Comparison of ENCODE assay signal across 25 cellular contexts in genomic region chr13:79468819-79469218, GRCh38. TPM values are rescaled to one million over a fixed set of nuclear protein-coding genes. Genes with fewer than 3 reads are reported as not detected.
DNase-seq lines count a peak whose midpoint lies in the region; ATAC-seq and TF ChIP-seq lines count a peak whose summit lies in the region.
"Had no signal": no experiment of that assay in that cellular context is flagged by ENCODE, and none has a peak within 500 bp of the region (broad histone marks: within the 10 kb centered on the region; RNA-seq: fewer than 3 reads in every experiment).

No MANE protein-coding gene starts in this region.

- H3K27ac ChIP-seq in CD8-positive, alpha-beta T cell (ENCODE audit: low read depth, low read length), result no peak overlapping the region
- H3K27ac ChIP-seq: BLaER1, SJCRH30, stomach, upper lobe of left lung had no signal

- DNase-seq in activated CD8-positive, alpha-beta T cell treated with anti-CD3 and anti-CD28 coated beads for 36 hours, result no peak
- DNase-seq in activated CD8-positive, alpha-beta T cell treated with anti-CD3 and anti-CD28 coated beads, Interleukin-2, amount 10 ng/mL, durations not matched to agents 7 days and 5 days, result no peak
- no peak for DNase-seq in osteocyte (ENCODE audit: extremely low spot score, unreplicated experiment)
- no peak for DNase-seq in CD8-positive, alpha-beta T cell
- DNase-seq in activated gamma-delta T cell treated with Interleukin-2 at 50 U/mL for 16 hours, result no peak
- DNase-seq in Ammon's horn (ENCODE audit: low spot score), result no peak
- DNase-seq: activated CD4-positive, alpha-beta T cell treated with anti-CD3 and anti-CD28 coated beads, Interleukin-2, amount 50 U/mL, for 48 hours; activated T-cell treated with anti-CD3 and anti-CD28 coated beads, Interleukin-2, amount 50 U/mL, for 1 hour; effector memory CD8-positive, alpha-beta T cell; EL; NCI-H1436; NCI-H2171 treated with DMSO at 0.1 percent for 48 hours; NCI-H69; SJCRH30; stimulated activated CD4-positive, alpha-beta T cell treated with anti-CD3 and anti-CD28 coated beads, Interleukin-1b, Interleukin-23, amount 100 ng/mL, for 48 hours; stomach; T-helper 17 cell; upper lobe of left lung had no signal

- no peaks in the 10 kb centered on the region for H3K9me3 Mint-ChIP-seq in activated CD8-positive, alpha-beta T cell treated with anti-CD3 and anti-CD28 coated beads for 36 hours
- H3K9me3 Mint-ChIP-seq in activated CD8-positive, alpha-beta T cell treated with anti-CD3 and anti-CD28 coated beads, Interleukin-2, amount 10 ng/mL, durations not matched to agents 7 days and 5 days (ENCODE audit: insufficient read depth), result no peaks in the 10 kb centered on the region
- H3K9me3 Mint-ChIP-seq in osteocyte (ENCODE audit: unreplicated experiment), result no peaks in the 10 kb centered on the region
- no peaks in the 10 kb centered on the region for H3K9me3 Mint-ChIP-seq in CD8-positive, alpha-beta T cell
- H3K9me3 Mint-ChIP-seq: activated naive CD4-positive, alpha-beta T cell treated with anti-CD3 and anti-CD28 coated beads, Interleukin-2, amount 50 U/mL, for 24 hours; effector memory CD8-positive, alpha-beta T cell; mesothelial cell of epicardium; nephron had no signal

- ATAC-seq in activated CD8-positive, alpha-beta T cell treated with anti-CD3 and anti-CD28 coated beads for 36 hours, result peak; percentile 55
- no peak for ATAC-seq in activated CD8-positive, alpha-beta T cell treated with anti-CD3 and anti-CD28 coated beads, Interleukin-2, amount 10 ng/mL, durations not matched to agents 7 days and 5 days
- ATAC-seq in GM21717 (IDR thresholded peaks at IDR 0.05; ENCODE audit: unreplicated experiment) (peak; percentile 90), HG03378 (IDR thresholded peaks at IDR 0.05; ENCODE audit: unreplicated experiment) (peak; percentile 78)
- no peak for ATAC-seq in CD8-positive, alpha-beta T cell
- ATAC-seq: effector memory CD8-positive, alpha-beta T cell; T-helper 17 cell had no signal

- H3K27me3 ChIP-seq in CD8-positive, alpha-beta T cell (ENCODE audit: insufficient read depth, low read length), result no peaks in the 10 kb centered on the region
- H3K27me3 ChIP-seq: BLaER1, SJCRH30, stomach, upper lobe of left lung had no signal

- no peaks in the 10 kb centered on the region for H3K36me3 Mint-ChIP-seq in activated CD8-positive, alpha-beta T cell treated with anti-CD3 and anti-CD28 coated beads for 36 hours (ENCODE audit: low read depth)
- H3K36me3 Mint-ChIP-seq in activated CD8-positive, alpha-beta T cell treated with anti-CD3 and anti-CD28 coated beads, Interleukin-2, amount 10 ng/mL, durations not matched to agents 7 days and 5 days (ENCODE audit: low read depth), result peaks cover 2% of the 10 kb centered on the region
- H3K36me3 Mint-ChIP-seq in osteocyte (ENCODE audit: unreplicated experiment), result no peaks in the 10 kb centered on the region
- H3K36me3 Mint-ChIP-seq in CD8-positive, alpha-beta T cell, result no peaks in the 10 kb centered on the region
- H3K36me3 Mint-ChIP-seq: mesothelial cell of epicardium had no signal

- H3K36me3 ChIP-seq in CD8-positive, alpha-beta T cell (ENCODE audit: insufficient read depth, low read length), result no peaks in the 10 kb centered on the region
- H3K36me3 ChIP-seq: BLaER1, SJCRH30, stomach, upper lobe of left lung had no signal

- intact Hi-C loops in activated CD8-positive, alpha-beta T cell treated with anti-CD3 and anti-CD28 coated beads for 36 hours (cut with micrococcal nuclease), result no loop called here
- intact Hi-C loops in CD8-positive, alpha-beta T cell (cut with DNase I, micrococcal nuclease), result no loop called here

- peaks cover 12% of the 10 kb centered on the region for H3K4me1 Mint-ChIP-seq in activated CD8-positive, alpha-beta T cell treated with anti-CD3 and anti-CD28 coated beads for 36 hours (ENCODE audit: low read depth)
- H3K4me1 Mint-ChIP-seq in activated CD8-positive, alpha-beta T cell treated with anti-CD3 and anti-CD28 coated beads, Interleukin-2, amount 10 ng/mL, durations not matched to agents 7 days and 5 days (ENCODE audit: low read depth), result peaks cover 17% of the 10 kb centered on the region
- H3K4me1 Mint-ChIP-seq in osteocyte (ENCODE audit: unreplicated experiment), result no peaks in the 10 kb centered on the region
- H3K4me1 Mint-ChIP-seq in CD8-positive, alpha-beta T cell (ENCODE audit: low read depth), result no peaks in the 10 kb centered on the region
- H3K4me1 Mint-ChIP-seq: nephron had no signal

- H3K9me3 ChIP-seq in CD8-positive, alpha-beta T cell (ENCODE audit: low read length), result no peaks in the 10 kb centered on the region
- H3K9me3 ChIP-seq: BLaER1, SJCRH30, stomach, upper lobe of left lung had no signal

- CTCF ChIA-PET in activated CD8-positive, alpha-beta T cell treated with anti-CD3 and anti-CD28 coated beads for 36 hours (lab: Charles Lee), result interaction anchor here (2.3 kb wide), 1 partner anchor 45 kb away, joined by 6 read pairs; no protein-coding TSS in a partner anchor
- CTCF ChIA-PET in activated CD8-positive, alpha-beta T cell treated with anti-CD3 and anti-CD28 coated beads, Interleukin-2, amount 10 ng/mL, durations not matched to agents 7 days and 5 days (lab: Charles Lee), result interaction anchor here (1.5 kb wide), 1 partner anchor 45 kb away, joined by 3 read pairs; no protein-coding TSS in a partner anchor
- CTCF ChIA-PET in CD8-positive, alpha-beta T cell (lab: Charles Lee), result no interaction called here

- no peaks in the 10 kb centered on the region for H3K4me1 ChIP-seq in CD8-positive, alpha-beta T cell (ENCODE audit: insufficient read depth, low read length)
- H3K4me1 ChIP-seq: BLaER1, SJCRH30, stomach, upper lobe of left lung had no signal

- H3K4me3 ChIP-seq in CD8-positive, alpha-beta T cell (ENCODE audit: low read depth, low read length), result no peak overlapping the region
- H3K4me3 ChIP-seq: BLaER1, SJCRH30, stomach, upper lobe of left lung had no signal

- H3K4me3 Mint-ChIP-seq in activated CD8-positive, alpha-beta T cell treated with anti-CD3 and anti-CD28 coated beads for 36 hours, result no peak overlapping the region
- H3K4me3 Mint-ChIP-seq in activated CD8-positive, alpha-beta T cell treated with anti-CD3 and anti-CD28 coated beads, Interleukin-2, amount 10 ng/mL, durations not matched to agents 7 days and 5 days, result no peak overlapping the region
- no peak overlapping the region for H3K4me3 Mint-ChIP-seq in osteocyte (ENCODE audit: unreplicated experiment)
- H3K4me3 Mint-ChIP-seq in CD8-positive, alpha-beta T cell, result no peak overlapping the region
- H3K4me3 Mint-ChIP-seq: activated naive CD4-positive, alpha-beta T cell treated with anti-CD3 and anti-CD28 coated beads, Interleukin-2, amount 50 U/mL, for 24 hours; effector memory CD8-positive, alpha-beta T cell; mesothelial cell of epicardium; nephron; T-helper 17 cell had no signal

- no peak overlapping the region for H3K27ac Mint-ChIP-seq in activated CD8-positive, alpha-beta T cell treated with anti-CD3 and anti-CD28 coated beads for 36 hours
- no peak overlapping the region for H3K27ac Mint-ChIP-seq in activated CD8-positive, alpha-beta T cell treated with anti-CD3 and anti-CD28 coated beads, Interleukin-2, amount 10 ng/mL, durations not matched to agents 7 days and 5 days
- H3K27ac Mint-ChIP-seq in osteocyte (ENCODE audit: unreplicated experiment), result no peak overlapping the region
- H3K27ac Mint-ChIP-seq in CD8-positive, alpha-beta T cell, result no peak overlapping the region
- H3K27ac Mint-ChIP-seq: effector memory CD8-positive, alpha-beta T cell; mesothelial cell of epicardium; nephron; progenitor cell of endocrine pancreas; T-helper 17 cell had no signal

- POLR2A ChIA-PET in activated CD8-positive, alpha-beta T cell treated with anti-CD3 and anti-CD28 coated beads for 36 hours (lab: Charles Lee), result no interaction called here
- POLR2A ChIA-PET in activated CD8-positive, alpha-beta T cell treated with anti-CD3 and anti-CD28 coated beads, Interleukin-2, amount 10 ng/mL, durations not matched to agents 7 days and 5 days (lab: Charles Lee), result no interaction called here
- POLR2A ChIA-PET in CD8-positive, alpha-beta T cell (lab: Charles Lee), result interaction anchor here (1.3 kb wide), 1 partner anchor 13 kb away, joined by 4 read pairs; no protein-coding TSS in a partner anchor

- H3K27me3 Mint-ChIP-seq in activated CD8-positive, alpha-beta T cell treated with anti-CD3 and anti-CD28 coated beads for 36 hours, result no peaks in the 10 kb centered on the region
- no peaks in the 10 kb centered on the region for H3K27me3 Mint-ChIP-seq in activated CD8-positive, alpha-beta T cell treated with anti-CD3 and anti-CD28 coated beads, Interleukin-2, amount 10 ng/mL, durations not matched to agents 7 days and 5 days (ENCODE audit: low read depth)
- peaks cover 33% of the 10 kb centered on the region for H3K27me3 Mint-ChIP-seq in osteocyte (ENCODE audit: unreplicated experiment)
- H3K27me3 Mint-ChIP-seq in CD8-positive, alpha-beta T cell (ENCODE audit: low read depth), result no peaks in the 10 kb centered on the region
- H3K27me3 Mint-ChIP-seq: effector memory CD8-positive, alpha-beta T cell; T-helper 17 cell had no signal

- no peak for TF ChIP-seq CTCF in activated CD8-positive, alpha-beta T cell treated with anti-CD3 and anti-CD28 coated beads for 36 hours (IDR thresholded peaks at IDR 0.05)
- TF ChIP-seq CTCF in osteocyte (IDR thresholded peaks at IDR 0.05), result no peak
- TF ChIP-seq CTCF in CD8-positive, alpha-beta T cell (IDR thresholded peaks at IDR 0.05), result no peak

RNA-seq across cellular contexts. Expression of gene NDFIP2, which starts 12.1 kb away (rescaled TPM):
- 10 to 100 TPM; 67.4 to 69.1 TPM for total RNA-seq in activated CD8-positive, alpha-beta T cell treated with anti-CD3 and anti-CD28 coated beads for 36 hours
- 10 to 100 TPM; 13.4 to 15.3 TPM for total RNA-seq in activated CD8-positive, alpha-beta T cell treated with anti-CD3 and anti-CD28 coated beads, Interleukin-2, amount 10 ng/mL, durations not matched to agents 7 days and 5 days
- 30.0 and 30.6 TPM in 2 replicates for total RNA-seq in osteocyte
- 1 to 10 TPM; 2.6 TPM for total RNA-seq in CD8-positive, alpha-beta T cell

Comparison
In these comparisons a context has a peak if more than half of its experiments do, and no peak if none do; other contexts are left out.
1. ATAC-seq: peak in activated CD8-positive, alpha-beta T cell treated with anti-CD3 and anti-CD28 coated beads for 36 hours (single experiment), GM21717 (single experiment) and HG03378 (single experiment); none in activated CD8-positive, alpha-beta T cell treated with anti-CD3 and anti-CD28 coated beads, Interleukin-2, amount 10 ng/mL, durations not matched to agents 7 days and 5 days (single experiment) and CD8-positive, alpha-beta T cell (single experiment).